In genomic region chr5:139383275-139383992, GRCh38 we compare ENCODE assay signal across 11 cellular contexts. TPM values are rescaled to one million over a fixed set of nuclear protein-coding genes. Genes with fewer than 3 reads are reported as not detected.
DNase-seq lines count a peak whose midpoint lies in the region; FAIRE-seq and TF ChIP-seq lines count a peak whose summit lies in the region.
"Had no signal": no experiment of that assay in that cellular context is flagged by ENCODE, and none has a peak within 500 bp of the region (broad histone marks: within the 10 kb centered on the region; RNA-seq: fewer than 3 reads in every experiment).

Gene SLC23A1 (minus strand): TSS chr5:139383297. CDS start chr5:139383253, 44 bp downstream.

- TF ChIP-seq CTCF in D721Med (IDR thresholded peaks at IDR 0.05; ENCODE audit: insufficient read depth, missing control alignments) (no peak), colonic mucosa (IDR thresholded peaks at IDR 0.05) (no peak), neutrophil (IDR thresholded peaks at IDR 0.05) (no peak)

- H3K36me3 ChIP-seq in KOPT-K1 (ENCODE audit: insufficient read depth, low read length) (peaks cover 26% of the 10 kb centered on the region), colonic mucosa (no peaks in the 10 kb centered on the region), neutrophil (no peaks in the 10 kb centered on the region)

- H3K9ac ChIP-seq in colonic mucosa (ENCODE audit: low read depth in 2 of 2, low read length in 2 of 2) = peak within 1 kb of the TSS; percentile 8 to 63

- peak; percentile 8 for DNase-seq in D721Med (ENCODE audit: insufficient read length, low spot score)
- DNase-seq in colonic mucosa = peak; percentile 85
- DNase-seq in stimulated activated naive CD4-positive, alpha-beta T cell treated with Interleukin-2 at 50 U/mL for 16 hours (lab: John Stamatoyannopoulos, UW) = no peak
- DNase-seq in stimulated activated CD8-positive, alpha-beta memory T cell treated with anti-CD3 and anti-CD28 coated beads, Interleukin-4, amount 100 ng/mL, for 48 hours = no peak
- no peak for DNase-seq in stimulated activated CD4-positive, alpha-beta T cell treated with anti-CD3 and anti-CD28 coated beads, Interleukin-2, amount 100 ng/mL, for 24 hours
- DNase-seq: NCI-H226, T-helper 9 cell had no signal

- H3K27me3 ChIP-seq in colonic mucosa (no peaks in the 10 kb centered on the region), neutrophil (no peaks in the 10 kb centered on the region)

- H3K4me1 ChIP-seq in colonic mucosa (peaks cover 16% of the 10 kb centered on the region), neutrophil (ENCODE audit: control insufficient read depth in 1 of 2, insufficient read depth in 1 of 2, low read depth in 1 of 2, low read length in 1 of 2) (peaks cover 43 to 52% of the 10 kb centered on the region in 2 experiments)

- peak within 1 kb of the TSS; percentile 100 for H3K27ac ChIP-seq in KOPT-K1 (ENCODE audit: low read depth, low read length, poor library complexity, severe bottlenecking)
- H3K27ac ChIP-seq in colonic mucosa = peak within 1 kb of the TSS; percentile 12
- H3K27ac ChIP-seq in neutrophil = peak within 1 kb of the TSS; percentile 86
- H3K27ac ChIP-seq: epithelial cell of prostate had no signal

- H3K4me3 ChIP-seq in colonic mucosa = no peak within 1 kb of the TSS
- no peak within 1 kb of the TSS for H3K4me3 ChIP-seq in neutrophil (ENCODE audit: low read depth in 1 of 2, low read length in 1 of 2)

- no peaks in the 10 kb centered on the region for H3K9me3 ChIP-seq in KOPT-K1 (ENCODE audit: insufficient read depth, low read length, poor library complexity, severe bottlenecking)
- H3K9me3 ChIP-seq in colonic mucosa = no peaks in the 10 kb centered on the region
- no peaks in the 10 kb centered on the region for H3K9me3 ChIP-seq in neutrophil

- intact Hi-C loops in colonic mucosa (cut with DNase I) = no loop called here

- FAIRE-seq in D721Med (lab: Jason Lieb, UNC) = no peak

RNA-seq across cellular contexts. Expression of gene SLC23A1, which starts in this region (rescaled TPM):
- total RNA-seq in colonic mucosa = 1 to 10 TPM; 5.0 to 7.0 TPM
- total RNA-seq: left ventricle myocardium superior had no signal

Comparison
In these comparisons a context has a peak if more than half of its experiments do, and no peak if none do; other contexts are left out.
1. DNase-seq: peak in D721Med (single experiment) and colonic mucosa (single experiment); none in stimulated activated naive CD4-positive, alpha-beta T cell treated with Interleukin-2 at 50 U/mL for 16 hours (single experiment), stimulated activated CD8-positive, alpha-beta memory T cell treated with anti-CD3 and anti-CD28 coated beads, Interleukin-4, amount 100 ng/mL, for 48 hours (single experiment) and stimulated activated CD4-positive, alpha-beta T cell treated with anti-CD3 and anti-CD28 coated beads, Interleukin-2, amount 100 ng/mL, for 24 hours (0 of 2).
2. H3K27ac ChIP-seq: peak in every context shown above with its lines; median percentile 100 in KOPT-K1; 86 in neutrophil; 12 in colonic mucosa.